In the genomic region with DNA sequence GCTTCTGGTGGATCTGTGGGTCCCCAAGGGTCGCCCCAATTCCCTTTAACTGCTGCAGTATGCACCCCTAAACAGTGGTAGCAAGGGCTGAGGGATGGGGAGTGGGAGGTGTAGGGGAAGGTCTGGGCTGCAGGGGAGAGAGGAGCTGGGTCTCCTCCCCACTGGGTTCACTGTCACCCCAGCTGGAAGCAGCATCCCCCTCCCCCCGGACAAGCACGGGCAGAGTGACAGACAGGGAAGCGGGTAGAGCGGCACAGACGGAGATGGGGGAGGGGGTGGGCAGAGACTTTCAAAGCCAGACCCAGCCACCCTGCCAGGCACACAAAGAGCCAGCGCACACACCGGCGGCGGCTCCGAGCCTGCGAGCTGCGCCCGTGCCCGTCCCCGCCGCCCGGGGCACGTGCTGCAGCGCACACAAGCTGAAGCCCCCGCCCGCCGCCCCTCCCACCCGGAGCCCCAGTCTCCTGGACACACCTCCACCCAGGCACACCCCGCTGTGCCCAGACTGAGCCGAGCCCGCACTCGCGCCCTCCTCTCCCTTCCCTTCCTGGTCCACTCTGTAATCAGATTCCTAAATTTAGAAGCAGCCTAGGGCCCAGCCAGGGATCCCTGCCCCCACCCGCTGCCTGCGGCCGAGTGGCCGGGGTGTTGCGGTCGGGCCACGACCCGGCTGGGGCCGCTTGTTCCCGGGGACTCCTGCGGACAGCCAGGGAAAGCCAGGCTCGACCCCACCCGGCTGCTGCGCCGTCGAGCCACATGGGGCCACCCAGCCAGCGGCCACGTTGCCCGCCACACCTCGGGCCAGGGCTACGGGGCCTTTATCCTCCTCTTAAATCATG, we compare ENCODE assay signal across 8 cellular contexts. TPM values are rescaled to one million over a fixed set of nuclear protein-coding genes. Genes with fewer than 3 reads are reported as not detected.
DNase-seq lines count a peak whose midpoint lies in the region; ATAC-seq and TF ChIP-seq lines count a peak whose summit lies in the region.

No MANE protein-coding gene starts in this region.

- H3K36me3 ChIP-seq in gastroesophageal sphincter = no peaks in the 10 kb centered on the region

- peak; percentile 67 for DNase-seq in activated CD8-positive, alpha-beta memory T cell treated with anti-CD3 and anti-CD28 coated beads for 24 hours
- no peak for DNase-seq in activated CD8-positive, alpha-beta memory T cell treated with anti-CD3 and anti-CD28 coated beads, Interleukin-2, amount 50 U/mL, for 4 hours
- peak; percentile 56 to 94 for DNase-seq in NCI-H526 (lab: John Stamatoyannopoulos, UW)
- DNase-seq in activated effector memory CD4-positive, alpha-beta T cell treated with Interleukin-2 at 50 U/mL for 16 hours = peak; percentile 28
- peak in 52 of 56 donors; percentile 36 to 87 (median 72) for DNase-seq in nucleus accumbens (lab: John Stamatoyannopoulos, UW)
- no peak for DNase-seq in SW 1271 (lab: John Stamatoyannopoulos, UW)

- TF ChIP-seq EP300 in gastroesophageal sphincter (IDR thresholded peaks at IDR 0.05) = no peak

- 0% methylated on average over 1 of the region's 50 CpGs for WGBS in gastroesophageal sphincter (ENCODE audit: low coverage in 1 of 2), 2 donors

- no peak for TF ChIP-seq POLR2A in gastroesophageal sphincter (IDR thresholded peaks at IDR 0.05)

- H3K4me3 ChIP-seq in gastroesophageal sphincter = peak overlapping the region; percentile 29 to 54

- peak overlapping the region; percentile 15 to 88 (median 86) for H3K27ac ChIP-seq in gastroesophageal sphincter

- TF ChIP-seq CTCF in gastroesophageal sphincter (IDR thresholded peaks at IDR 0.05) = no peak

- no peaks in the 10 kb centered on the region for H3K9me3 ChIP-seq in gastroesophageal sphincter

- H3K4me1 ChIP-seq in gastroesophageal sphincter = peaks cover 0 to 59% (median 40%) of the 10 kb centered on the region in 3 donors

- peak; percentile 46 for ATAC-seq in gastroesophageal sphincter
- no peak for ATAC-seq in GM19467 (IDR thresholded peaks at IDR 0.05; ENCODE audit: unreplicated experiment)

- H3K27me3 ChIP-seq in gastroesophageal sphincter = no peaks in the 10 kb centered on the region

RNA-seq across cellular contexts. Expression of a gene that starts 0.9 kb away (rescaled TPM):
- total RNA-seq in gastroesophageal sphincter = under 1 TPM in 3 of 4 donors, not detected in 1; 0.16 to 0.74 (median 0.58) TPM

RNA-seq across cellular contexts. Expression of a gene that starts 20.9 kb away (rescaled TPM):
- total RNA-seq in gastroesophageal sphincter = 10 to 100 TPM in 1 of 4 donors, 1 to 10 TPM in 3; 3.8 to 12.5 (median 8.5) TPM

RNA-seq across cellular contexts. Expression of a gene that starts 56.5 kb away (rescaled TPM):
- total RNA-seq in gastroesophageal sphincter = 100 to 1,000 TPM; 317 to 650 (median 402) TPM

Comparison
In these comparisons a context has a peak if more than half of its experiments do, and no peak if none do; other contexts are left out.
1. DNase-seq: peak in activated CD8-positive, alpha-beta memory T cell treated with anti-CD3 and anti-CD28 coated beads for 24 hours (single experiment), NCI-H526 (2 of 2), activated effector memory CD4-positive, alpha-beta T cell treated with Interleukin-2 at 50 U/mL for 16 hours (single experiment) and nucleus accumbens (52 of 56); none in activated CD8-positive, alpha-beta memory T cell treated with anti-CD3 and anti-CD28 coated beads, Interleukin-2, amount 50 U/mL, for 4 hours (single experiment) and SW 1271 (0 of 2).